8 cellular contexts compared by ENCODE assay signal in the genomic region with DNA sequence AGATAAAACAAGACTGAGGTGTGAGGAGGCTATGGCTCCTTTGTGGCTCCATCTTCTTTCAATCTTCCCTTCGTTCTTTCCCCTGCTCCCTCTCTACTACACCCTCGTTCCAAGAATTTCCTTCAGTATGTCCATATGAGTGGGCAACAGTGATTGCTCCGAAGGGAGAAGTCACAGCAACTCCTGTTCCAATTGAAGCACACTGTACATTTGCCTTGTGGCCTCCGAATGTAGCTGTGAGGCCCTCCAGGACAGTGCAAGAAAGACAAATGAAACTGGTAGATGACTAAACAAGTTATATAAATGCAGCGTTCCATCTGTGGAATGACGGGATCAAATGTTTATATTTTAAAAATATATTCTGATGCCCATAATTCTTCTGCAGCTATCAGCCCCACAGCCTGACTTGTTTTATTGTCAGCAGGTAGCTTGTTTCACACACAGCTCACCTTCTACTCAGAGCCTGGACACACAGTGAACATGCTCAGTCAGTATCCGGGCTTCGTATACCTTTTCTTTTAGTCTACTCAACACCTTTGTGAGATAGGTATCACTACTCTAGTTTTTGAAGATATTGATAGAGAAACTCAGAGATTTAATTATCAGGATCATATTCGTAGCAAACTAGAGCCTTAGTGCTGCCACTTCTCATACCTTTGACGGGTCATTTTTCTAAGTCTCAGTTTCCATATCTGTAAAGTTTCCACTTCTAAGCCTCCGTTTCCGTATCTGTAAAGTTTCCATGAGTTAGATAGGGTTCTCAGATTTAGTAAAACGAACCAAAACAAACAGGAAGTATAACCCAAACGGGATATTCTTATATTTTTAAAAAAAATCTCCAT.
DNase-seq lines count a peak whose midpoint lies in the region; ATAC-seq, FAIRE-seq and TF ChIP-seq lines count a peak whose summit lies in the region.

No MANE protein-coding gene starts in this region.

- H3K36me3 ChIP-seq in mucosa of rectum (ENCODE audit: control insufficient read depth in 2 of 2, insufficient read depth in 2 of 2, low read length in 2 of 2), result no peaks in the 10 kb centered on the region

- peak; percentile 42 for DNase-seq in DMS53 treated with DMSO at 0.1 percent for 48 hours (lab: John Stamatoyannopoulos, UW; ENCODE audit: unreplicated experiment)
- DNase-seq in activated naive CD8-positive, alpha-beta T cell treated with anti-CD3 and anti-CD28 coated beads, Interleukin-2, amount 50 U/mL, for 24 hours, result no peak
- DNase-seq in activated effector memory CD4-positive, alpha-beta T cell treated with anti-CD3 and anti-CD28 coated beads, Interleukin-2, amount 50 U/mL, for 16 hours, result no peak
- DNase-seq in NCI-H2081 treated with DMSO at 0.1 percent for 48 hours (lab: John Stamatoyannopoulos, UW), result no peak
- DNase-seq in HTR-8/SVneo (ENCODE audit: insufficient read length, low spot score), result no peak

- peaks cover 37% of the 10 kb centered on the region for H3K4me1 Mint-ChIP-seq in activated naive CD8-positive, alpha-beta T cell treated with anti-CD3 and anti-CD28 coated beads, Interleukin-2, amount 50 U/mL, for 24 hours

- H3K27me3 ChIP-seq in mucosa of rectum (ENCODE audit: control insufficient read depth in 2 of 2, insufficient read depth in 2 of 2, low read length in 2 of 2), result no peaks in the 10 kb centered on the region

- no peak for FAIRE-seq in HTR-8/SVneo (lab: Jason Lieb, UNC)

- peaks cover 21% of the 10 kb centered on the region for H3K36me3 Mint-ChIP-seq in activated naive CD8-positive, alpha-beta T cell treated with anti-CD3 and anti-CD28 coated beads, Interleukin-2, amount 50 U/mL, for 24 hours (ENCODE audit: low read depth)

- ATAC-seq in HG02884 (IDR thresholded peaks at IDR 0.05; ENCODE audit: unreplicated experiment) (peak; percentile 15), GM18505 (IDR thresholded peaks at IDR 0.05; ENCODE audit: unreplicated experiment) (no peak)
- ATAC-seq in activated naive CD8-positive, alpha-beta T cell treated with anti-CD3 and anti-CD28 coated beads, Interleukin-2, amount 50 U/mL, for 24 hours, result no peak

- no peaks in the 10 kb centered on the region for H3K9me3 ChIP-seq in mucosa of rectum (ENCODE audit: control insufficient read depth in 2 of 2, low read length in 2 of 2)

- no peaks in the 10 kb centered on the region for H3K27me3 Mint-ChIP-seq in activated naive CD8-positive, alpha-beta T cell treated with anti-CD3 and anti-CD28 coated beads, Interleukin-2, amount 50 U/mL, for 24 hours

- peak overlapping the region; percentile 96 for H3K4me3 Mint-ChIP-seq in activated naive CD8-positive, alpha-beta T cell treated with anti-CD3 and anti-CD28 coated beads, Interleukin-2, amount 50 U/mL, for 24 hours

- TF ChIP-seq POLR2A in GM18505 (IDR thresholded peaks at IDR 0.05; ENCODE audit: borderline replicate concordance, extremely low read depth, insufficient read depth, insufficient read length), result no peak

- H3K9me3 Mint-ChIP-seq in activated naive CD8-positive, alpha-beta T cell treated with anti-CD3 and anti-CD28 coated beads, Interleukin-2, amount 50 U/mL, for 24 hours, result peaks cover 7% of the 10 kb centered on the region

- peaks cover 9 to 10% of the 10 kb centered on the region in 2 donors for H3K4me1 ChIP-seq in mucosa of rectum (ENCODE audit: control insufficient read depth in 2 of 2, insufficient read depth in 2 of 2, low read length in 2 of 2)

- peak overlapping the region; percentile 100 for H3K27ac Mint-ChIP-seq in activated naive CD8-positive, alpha-beta T cell treated with anti-CD3 and anti-CD28 coated beads, Interleukin-2, amount 50 U/mL, for 24 hours

- H3K27ac ChIP-seq in mucosa of rectum (ENCODE audit: low read depth in 2 of 2, low read length in 2 of 2), result peak overlapping the region; percentile 93 to 96

- peak overlapping the region; percentile 70 to 74 for H3K9ac ChIP-seq in mucosa of rectum (ENCODE audit: low read depth in 1 of 2, low read length in 2 of 2)

- peak overlapping the region; percentile 65 to 80 for H3K4me3 ChIP-seq in mucosa of rectum (ENCODE audit: low read length in 2 of 2)
